Comparison of ENCODE assay signal across 26 cellular contexts in genomic region chr14:94483729-94484275, GRCh38. TPM values are rescaled to one million over a fixed set of nuclear protein-coding genes. Genes with fewer than 3 reads are reported as not detected.
A peak's percentile ranks its signal among the peaks of the same experiment; 100 is the strongest.
DNase-seq lines count a peak whose midpoint lies in the region; ATAC-seq and TF ChIP-seq lines count a peak whose summit lies in the region.
"Had no signal": no experiment of that assay in that cellular context is flagged by ENCODE, and none has a peak within 500 bp of the region (broad histone marks: within the 10 kb centered on the region; RNA-seq: fewer than 3 reads in every experiment).

No MANE protein-coding gene starts in this region.

- in situ Hi-C loops in GM23248 (cut with MboI), result no loop called here

- H3K27ac ChIP-seq in GM23248 (no peak overlapping the region), body of pancreas (no peak overlapping the region)
- H3K27ac ChIP-seq: cardiac muscle cell, epithelial cell of prostate, foreskin keratinocyte, neutrophil, upper lobe of left lung had no signal

- H3K9ac ChIP-seq in GM23248, result no peak overlapping the region

- H3K4me1 ChIP-seq in GM23248 (ENCODE audit: insufficient read depth) (peaks cover 17% of the 10 kb centered on the region), body of pancreas (peaks cover 21% of the 10 kb centered on the region)
- H3K4me1 ChIP-seq: BE2C, foreskin keratinocyte had no signal

- H3K4me2 ChIP-seq in GM23248 (ENCODE audit: unreplicated experiment), result no peak overlapping the region

- H4K20me1 ChIP-seq in GM23248 (ENCODE audit: insufficient read depth), result no peaks in the 10 kb centered on the region

- H3F3A ChIP-seq in GM23248 (ENCODE audit: insufficient read depth), result peaks cover 13% of the 10 kb centered on the region; the same call in 1 of the 2 replicates

- no peak overlapping the region for H2AFZ ChIP-seq in GM23248

- ATAC-seq in body of pancreas (no peak), HG02840 (IDR thresholded peaks at IDR 0.05; ENCODE audit: low FRiP score, unreplicated experiment) (no peak)
- ATAC-seq: activated naive CD8-positive, alpha-beta T cell treated with anti-CD3 and anti-CD28 coated beads, Interleukin-2, amount 50 U/mL, for 24 hours; foreskin keratinocyte had no signal

- 53 to 58% methylated on average over 7 of the region's 7 CpGs for WGBS in GM23248 (ENCODE audit: low coverage in 1 of 2, low lambda C conversion rate in 2 of 2, missing lambda C conversion rate in 2 of 2), 2 experiments
- WGBS in body of pancreas, 2 donors, result 67 to 75% methylated on average over 7 of the region's 7 CpGs

- peak overlapping the region; percentile 53 for H3K27ac Mint-ChIP-seq in progenitor cell of endocrine pancreas
- H3K27ac Mint-ChIP-seq: activated naive CD8-positive, alpha-beta T cell treated with anti-CD3 and anti-CD28 coated beads, Interleukin-2, amount 50 U/mL, for 24 hours had no signal

- no peaks in the 10 kb centered on the region for H3K36me3 ChIP-seq in GM23248 (ENCODE audit: low read depth)
- H3K36me3 ChIP-seq in body of pancreas (replicated peaks in 1 of 2; ENCODE audit: insufficient read depth in 1 of 2, low read depth in 2 of 2), result no peaks in the 10 kb centered on the region
- H3K36me3 ChIP-seq: BE2C, cardiac muscle cell, neutrophil, upper lobe of left lung had no signal

- H3K27me3 ChIP-seq in GM23248 (replicated peaks; ENCODE audit: insufficient read depth) (peaks cover 10% of the 10 kb centered on the region), body of pancreas (no peaks in the 10 kb centered on the region)
- H3K27me3 ChIP-seq: cardiac muscle cell, foreskin keratinocyte had no signal

- no peaks in the 10 kb centered on the region for H3K9me3 ChIP-seq in GM23248 (ENCODE audit: low read depth)
- peaks cover 0 to 4% (median 0%) of the 10 kb centered on the region in 3 donors for H3K9me3 ChIP-seq in body of pancreas
- H3K9me3 ChIP-seq: BE2C, neutrophil had no signal

- H3K4me3 ChIP-seq in GM23248 (no peak overlapping the region), choroid plexus epithelial cell (ENCODE audit: low read depth, low read length) (no peak overlapping the region), body of pancreas (no peak overlapping the region)
- H3K4me3 ChIP-seq: cardiac muscle cell, lung, upper lobe of left lung had no signal

- no peaks in the 10 kb centered on the region for H3K9me2 ChIP-seq in GM23248 (ENCODE audit: insufficient read depth)

- H3K79me2 ChIP-seq in GM23248 (ENCODE audit: insufficient read depth), result no peaks in the 10 kb centered on the region

- H3K4me1 Mint-ChIP-seq in progenitor cell of endocrine pancreas (ENCODE audit: low read depth), result peaks cover 39% of the 10 kb centered on the region

- H3K36me3 Mint-ChIP-seq in progenitor cell of endocrine pancreas (ENCODE audit: insufficient read depth), result no peaks in the 10 kb centered on the region

- TF ChIP-seq CTCF in choroid plexus epithelial cell (conservative IDR thresholded peaks at IDR 0.05; ENCODE audit: low read depth, low read length) (no peak), progenitor cell of endocrine pancreas (IDR thresholded peaks at IDR 0.05; ENCODE audit: unreplicated experiment) (no peak), body of pancreas (IDR thresholded peaks at IDR 0.05) (no peak)

- H3K4me3 Mint-ChIP-seq in progenitor cell of endocrine pancreas (ENCODE audit: low read depth), result no peak overlapping the region
- H3K4me3 Mint-ChIP-seq: activated naive CD8-positive, alpha-beta T cell treated with anti-CD3 and anti-CD28 coated beads, Interleukin-2, amount 50 U/mL, for 24 hours had no signal

- DNase-seq in GM23248, result peak; percentile 62
- peak; percentile 23 for DNase-seq in NCI-H226
- DNase-seq in choroid plexus epithelial cell (ENCODE audit: low read depth), result peak; percentile 36
- no peak for DNase-seq in progenitor cell of endocrine pancreas (ENCODE audit: low spot score, unreplicated experiment)
- DNase-seq in cerebellum (ENCODE audit: low spot score), result no peak
- DNase-seq in body of pancreas, result no peak
- DNase-seq: activated CD4-positive, alpha-beta T cell treated with anti-CD3 and anti-CD28 coated beads for 48 hours; activated CD8-positive, alpha-beta memory T cell treated with anti-CD3 and anti-CD28 coated beads, Interleukin-2, amount 50 U/mL, for 48 hours; activated effector memory CD4-positive, alpha-beta T cell treated with anti-CD3 and anti-CD28 coated beads, Interleukin-2, amount 50 U/mL, for 16 hours; activated naive CD8-positive, alpha-beta T cell treated with anti-CD3 and anti-CD28 coated beads, Interleukin-2, amount 50 U/mL, for 24 hours; BE2C; Calu3; foreskin keratinocyte; hippocampal formation; NCI-H1417 treated with DMSO at 0.1 percent for 48 hours; NCI-H2171; retina; Right ventricle myocardium superior; stimulated activated CD4-positive, alpha-beta T cell treated with anti-CD3 and anti-CD28 coated beads, Interleukin-12 subunit alpha, Interleukin-12 subunit beta, amount 100 ng/mL, for 4 hours; T-helper 1 cell; upper lobe of left lung had no signal

- intact Hi-C loops in body of pancreas (cut with DNase I), result no loop called here

- TF ChIP-seq POLR2A in body of pancreas (IDR thresholded peaks at IDR 0.05), result no peak

- H3K27me3 Mint-ChIP-seq in progenitor cell of endocrine pancreas, result no peaks in the 10 kb centered on the region

- peaks cover 3% of the 10 kb centered on the region for H3K9me3 Mint-ChIP-seq in progenitor cell of endocrine pancreas (ENCODE audit: low read depth)

RNA-seq across cellular contexts. Expression of gene SERPINA9, which starts 7.8 kb away (rescaled TPM):
- not detected in 2 replicates for total RNA-seq in GM23248 (2014; rRNA removed; shearing (Covaris generic))
- polyA plus RNA-seq in GM23248 (2016; fragmentation: Nextera tagmentation; extraction: Ambion mirVana), result 0.14 and 0.31 TPM in 2 replicates
- total RNA-seq in progenitor cell of endocrine pancreas (not detected in 2 replicates), cerebellum (not detected), body of pancreas (not detected)
- total RNA-seq: Calu3, cardiac muscle cell, foreskin keratinocyte, lung, Right ventricle myocardium superior had no signal
- polyA plus RNA-seq: cardiac muscle cell, foreskin keratinocyte, lung had no signal

RNA-seq across cellular contexts. Expression of gene SERPINA12, which starts 25.5 kb away (rescaled TPM):
- total RNA-seq in GM23248 (2014; rRNA removed; shearing (Covaris generic)), result not detected in 2 replicates
- not detected in 2 replicates for polyA plus RNA-seq in GM23248 (2016; fragmentation: Nextera tagmentation; extraction: Ambion mirVana)
- not detected in 2 replicates for total RNA-seq in progenitor cell of endocrine pancreas
- not detected for total RNA-seq in cerebellum
- not detected for total RNA-seq in body of pancreas
- total RNA-seq: Calu3, cardiac muscle cell, foreskin keratinocyte, lung, Right ventricle myocardium superior, upper lobe of left lung had no signal
- polyA plus RNA-seq: cardiac muscle cell, foreskin keratinocyte, lung had no signal

RNA-seq across cellular contexts. Expression of gene SERPINA11, which starts 31.2 kb away (rescaled TPM):
- not detected in 2 replicates for total RNA-seq in GM23248 (2014; rRNA removed; shearing (Covaris generic))
- polyA plus RNA-seq in GM23248 (2016; fragmentation: Nextera tagmentation; extraction: Ambion mirVana), result not detected in 2 replicates
- total RNA-seq in progenitor cell of endocrine pancreas, result 0.47 and 0.89 TPM in 2 replicates
- total RNA-seq in cerebellum, result not detected
- not detected for total RNA-seq in body of pancreas
- total RNA-seq: Calu3, cardiac muscle cell, foreskin keratinocyte, Right ventricle myocardium superior, upper lobe of left lung had no signal
- polyA plus RNA-seq: cardiac muscle cell, foreskin keratinocyte had no signal

Comparison
In these comparisons a context has a peak if more than half of its experiments do, and no peak if none do; other contexts are left out.
1. DNase-seq: peak in GM23248 (single experiment), NCI-H226 (single experiment) and choroid plexus epithelial cell (single experiment); none in progenitor cell of endocrine pancreas (single experiment), cerebellum (single experiment) and body of pancreas (0 of 4).